ENCODE assay signal across 8 cellular contexts in the genomic region with DNA sequence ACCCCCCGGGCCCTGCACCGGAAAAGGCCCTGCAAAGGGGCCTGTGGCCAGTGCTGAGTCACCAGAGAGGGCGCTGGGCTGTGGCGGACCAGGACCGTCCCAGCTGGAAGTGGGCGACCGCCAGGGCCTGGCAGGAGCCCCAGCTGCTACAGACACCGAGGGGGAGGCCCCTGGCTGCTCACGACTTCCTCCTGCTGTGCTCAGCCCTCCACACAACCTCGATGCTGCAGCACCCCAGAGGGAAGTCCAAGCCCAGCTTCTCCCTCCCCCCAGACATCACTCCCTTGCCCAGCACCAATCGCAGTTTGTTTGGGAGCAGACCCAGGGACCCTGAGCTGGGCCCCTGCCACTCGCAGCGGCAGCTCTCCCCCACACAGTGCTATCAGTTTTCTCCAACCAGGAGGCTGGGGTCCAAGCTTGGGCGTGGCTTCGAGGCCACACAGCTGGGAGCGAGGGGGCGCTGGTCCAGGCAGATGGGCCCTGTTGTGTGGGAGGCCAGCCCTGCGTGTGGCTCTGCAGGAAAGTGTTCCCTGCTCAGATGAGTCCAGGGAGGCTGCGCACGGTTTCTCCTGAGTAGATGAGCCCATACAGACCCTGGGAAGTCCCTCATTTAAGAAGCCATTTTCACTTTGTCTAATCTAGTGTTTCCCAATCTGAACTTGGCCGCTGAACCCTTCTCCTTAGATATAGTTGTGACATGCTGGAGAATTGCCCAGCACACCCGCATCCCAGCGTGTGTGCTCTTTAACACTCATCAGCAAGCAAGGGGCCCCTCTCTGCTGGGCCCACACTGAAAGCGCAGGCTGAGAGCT. TPM values are rescaled to one million over a fixed set of nuclear protein-coding genes. Genes with fewer than 3 reads are reported as not detected.
A peak's percentile ranks its signal among the peaks of the same experiment; 100 is the strongest.
DNase-seq lines count a peak whose midpoint lies in the region; ATAC-seq and TF ChIP-seq lines count a peak whose summit lies in the region.

No MANE protein-coding gene starts in this region.

- 10% methylated on average over 24 of the region's 24 CpGs for WGBS in mesenchymal stem cell

- H3K36me3 ChIP-seq in WERI-Rb-1 (no peaks in the 10 kb centered on the region; the same call in 1 of the 2 replicates), mesenchymal stem cell (ENCODE audit: control insufficient read depth in 1 of 2, insufficient read depth in 2 of 2, low read depth in 1 of 2, low read length in 2 of 2) (peaks cover 25 to 38% of the 10 kb centered on the region in 2 experiments)
- peaks cover 12% of the 10 kb centered on the region for H3K36me3 ChIP-seq in effector memory CD4-positive, alpha-beta T cell (ENCODE audit: control insufficient read depth, insufficient read depth, low read length)

- H4K91ac ChIP-seq in mesenchymal stem cell (ENCODE audit: low read length): peak overlapping the region; percentile 59

- H2AK5ac ChIP-seq in mesenchymal stem cell (ENCODE audit: low read length, severe bottlenecking): peak overlapping the region; percentile 53

- H3K27ac ChIP-seq in WERI-Rb-1 (peak overlapping the region; percentile 71), mesenchymal stem cell (ENCODE audit: low read length, poor library complexity, severe bottlenecking) (peak overlapping the region; percentile 88)
- H3K27ac ChIP-seq in effector memory CD4-positive, alpha-beta T cell (ENCODE audit: insufficient read depth, low read length, poor library complexity, severe bottlenecking): peak overlapping the region; percentile 65

- H3K36me3 Mint-ChIP-seq in stimulated activated effector memory CD8-positive, alpha-beta T cell treated with anti-CD3 and anti-CD28 coated beads, Interleukin-12 subunit alpha, Interleukin-12 subunit beta, amount 100 ng/mL, for 72 hours: peaks cover 52% of the 10 kb centered on the region

- H3K4me1 Mint-ChIP-seq in stimulated activated effector memory CD8-positive, alpha-beta T cell treated with anti-CD3 and anti-CD28 coated beads, Interleukin-12 subunit alpha, Interleukin-12 subunit beta, amount 100 ng/mL, for 72 hours: peaks cover 78% of the 10 kb centered on the region

- H2AFZ ChIP-seq in mesenchymal stem cell (ENCODE audit: low read depth, low read length): no peak overlapping the region

- H3K9me3 ChIP-seq in WERI-Rb-1 (ENCODE audit: severe bottlenecking): no peaks in the 10 kb centered on the region
- H3K9me3 ChIP-seq in effector memory CD4-positive, alpha-beta T cell (ENCODE audit: control insufficient read depth, low read length): no peaks in the 10 kb centered on the region
- H3K9me3 ChIP-seq in mesenchymal stem cell (ENCODE audit: control insufficient read depth, low read length): no peaks in the 10 kb centered on the region

- H2BK15ac ChIP-seq in mesenchymal stem cell (ENCODE audit: low read depth, poor library complexity, severe bottlenecking): peak overlapping the region; percentile 97

- peak overlapping the region in 1 of 2 experiments; percentile 71 for H3K23ac ChIP-seq in mesenchymal stem cell (ENCODE audit: low read length in 2 of 2)

- H3K4me2 ChIP-seq in mesenchymal stem cell (ENCODE audit: low read length, poor library complexity, severe bottlenecking): peak overlapping the region; percentile 34

- H3K14ac ChIP-seq in mesenchymal stem cell (ENCODE audit: low read length in 2 of 2): peak overlapping the region in 1 of 2 experiments; percentile 78

- H3K4me1 ChIP-seq in effector memory CD4-positive, alpha-beta T cell (ENCODE audit: control insufficient read depth, insufficient read depth, low read length, poor library complexity, severe bottlenecking): peaks cover 66% of the 10 kb centered on the region
- peaks cover 74% of the 10 kb centered on the region for H3K4me1 ChIP-seq in mesenchymal stem cell (ENCODE audit: control insufficient read depth, insufficient read depth, low read depth, low read length)

- peak; percentile 28 for TF ChIP-seq POLR2A in GM10847 (IDR thresholded peaks at IDR 0.05; ENCODE audit: extremely low read depth, insufficient read length)

- H3K9ac ChIP-seq in mesenchymal stem cell (ENCODE audit: low read length): peak overlapping the region; percentile 75

- H2BK5ac ChIP-seq in mesenchymal stem cell (ENCODE audit: low read depth, low read length, poor library complexity, severe bottlenecking): peak overlapping the region; percentile 44

- H3K4me3 ChIP-seq in Jurkat, Clone E6-1 (ENCODE audit: low read length): no peak overlapping the region
- H3K4me3 ChIP-seq in WERI-Rb-1 (ENCODE audit: low read depth, low read length) (0 out of 2 replicates have a peak overlapping the region, but pooled peaks have one; percentile 13), mesenchymal stem cell (ENCODE audit: insufficient read depth in 1 of 2, low read depth in 1 of 2, low read length in 2 of 2) (peak overlapping the region in 1 of 2 experiments; percentile 70)
- peak overlapping the region; percentile 38 for H3K4me3 ChIP-seq in effector memory CD4-positive, alpha-beta T cell (ENCODE audit: insufficient read depth, low read depth, low read length, poor library complexity, severe bottlenecking)

- H3K18ac ChIP-seq in mesenchymal stem cell (ENCODE audit: low read depth in 1 of 2, low read length in 2 of 2): peak overlapping the region; percentile 84 to 97

- H3K27me3 ChIP-seq in WERI-Rb-1 (ENCODE audit: insufficient read depth, low read depth, severe bottlenecking) (no peaks in the 10 kb centered on the region), mesenchymal stem cell (ENCODE audit: control insufficient read depth in 1 of 2, insufficient read depth in 1 of 2, low read length in 2 of 2) (peaks cover 0 to 3% of the 10 kb centered on the region in 2 experiments)
- no peaks in the 10 kb centered on the region for H3K27me3 ChIP-seq in effector memory CD4-positive, alpha-beta T cell (replicated peaks; ENCODE audit: control insufficient read depth, insufficient read depth, low read length, poor library complexity, severe bottlenecking)

- peak; percentile 25 for DNase-seq in Jurkat, Clone E6-1 (ENCODE audit: low read depth, low spot score)
- DNase-seq in WERI-Rb-1 (peak; percentile 71), mesenchymal stem cell (peak; percentile 92), NCI-H526 (lab: John Stamatoyannopoulos, UW) (no peak)
- DNase-seq in effector memory CD4-positive, alpha-beta T cell: peak in 1 of 3 donors; percentile 46
- peak in 1 of 2 donors; percentile 57 for DNase-seq in stimulated activated effector memory CD8-positive, alpha-beta T cell treated with anti-CD3 and anti-CD28 coated beads, Interleukin-12 subunit alpha, Interleukin-12 subunit beta, amount 100 ng/mL, for 72 hours (ENCODE audit: low spot score in 2 of 2)

- peak; percentile 43 for TF ChIP-seq CTCF in WERI-Rb-1 (IDR thresholded peaks at IDR 0.05; ENCODE audit: low read depth, low read length)

- no peaks in the 10 kb centered on the region for H3K79me1 ChIP-seq in mesenchymal stem cell (replicated peaks; ENCODE audit: low read length, poor library complexity, severe bottlenecking)

- no peaks in the 10 kb centered on the region for H3K9me3 Mint-ChIP-seq in stimulated activated effector memory CD8-positive, alpha-beta T cell treated with anti-CD3 and anti-CD28 coated beads, Interleukin-12 subunit alpha, Interleukin-12 subunit beta, amount 100 ng/mL, for 72 hours

- H2BK120ac ChIP-seq in mesenchymal stem cell (ENCODE audit: low read depth, low read length): peak overlapping the region; percentile 89

- peak overlapping the region; percentile 41 to 98 for H2BK12ac ChIP-seq in mesenchymal stem cell (ENCODE audit: low read length in 2 of 2)

- peak; percentile 49 for ATAC-seq in GM21737 (IDR thresholded peaks at IDR 0.05; ENCODE audit: unreplicated experiment)
- ATAC-seq in stimulated activated effector memory CD8-positive, alpha-beta T cell treated with anti-CD3 and anti-CD28 coated beads, Interleukin-12 subunit alpha, Interleukin-12 subunit beta, amount 100 ng/mL, for 72 hours: peak; percentile 80

- peak overlapping the region; percentile 98 for H3K27ac Mint-ChIP-seq in stimulated activated effector memory CD8-positive, alpha-beta T cell treated with anti-CD3 and anti-CD28 coated beads, Interleukin-12 subunit alpha, Interleukin-12 subunit beta, amount 100 ng/mL, for 72 hours

- peak overlapping the region; percentile 80 for H3K4me3 Mint-ChIP-seq in stimulated activated effector memory CD8-positive, alpha-beta T cell treated with anti-CD3 and anti-CD28 coated beads, Interleukin-12 subunit alpha, Interleukin-12 subunit beta, amount 100 ng/mL, for 72 hours

- peak overlapping the region; percentile 62 for H4K8ac ChIP-seq in mesenchymal stem cell (ENCODE audit: low read length)

- H3K4ac ChIP-seq in mesenchymal stem cell (ENCODE audit: low read depth in 1 of 2, low read length in 2 of 2): peak overlapping the region; percentile 88 to 93

RNA-seq across cellular contexts. Expression of gene SH3BP1, which starts 5.6 kb away (rescaled TPM):
- polyA plus RNA-seq in Jurkat, Clone E6-1 (2012; ENCODE audit: insufficient read depth, insufficient read length): 17.7 TPM
- 15.4 TPM for polyA plus RNA-seq in mesenchymal stem cell (2013, experiment 1 of 2)
- polyA plus RNA-seq in mesenchymal stem cell (2013, experiment 2 of 2): 15.0 TPM

RNA-seq across cellular contexts. Expression of gene PDXP, which starts 24.6 kb away (rescaled TPM):
- 71.3 TPM for polyA plus RNA-seq in Jurkat, Clone E6-1 (2012; ENCODE audit: insufficient read depth, insufficient read length)
- 7.5 TPM for polyA plus RNA-seq in mesenchymal stem cell (2013, experiment 1 of 2)
- polyA plus RNA-seq in mesenchymal stem cell (2013, experiment 2 of 2): 6.7 TPM

RNA-seq across cellular contexts. Expression of gene GGA1, which starts 25.3 kb away (rescaled TPM):
- polyA plus RNA-seq in Jurkat, Clone E6-1 (2012; ENCODE audit: insufficient read depth, insufficient read length): 53.3 TPM
- polyA plus RNA-seq in mesenchymal stem cell (2013, experiment 1 of 2): 25.3 TPM
- polyA plus RNA-seq in mesenchymal stem cell (2013, experiment 2 of 2): 23.1 TPM

RNA-seq across cellular contexts. Expression of gene LGALS1, which starts 41.5 kb away (rescaled TPM):
- 25.5 TPM for polyA plus RNA-seq in Jurkat, Clone E6-1 (2012; ENCODE audit: insufficient read depth, insufficient read length)
- 4,707 TPM for polyA plus RNA-seq in mesenchymal stem cell (2013, experiment 1 of 2)
- polyA plus RNA-seq in mesenchymal stem cell (2013, experiment 2 of 2): 4,802 TPM

RNA-seq across cellular contexts. Expression of gene NOL12, which starts 52.2 kb away (rescaled TPM):
- polyA plus RNA-seq in Jurkat, Clone E6-1 (2012; ENCODE audit: insufficient read depth, insufficient read length): 53.5 TPM
- 14.9 TPM for polyA plus RNA-seq in mesenchymal stem cell (2013, experiment 1 of 2)
- 13.9 TPM for polyA plus RNA-seq in mesenchymal stem cell (2013, experiment 2 of 2)

Comparison
In these comparisons a context has a peak if more than half of its experiments do, and no peak if none do; other contexts are left out.
1. DNase-seq: peak in Jurkat, Clone E6-1 (single experiment), WERI-Rb-1 (single experiment) and mesenchymal stem cell (single experiment); none in NCI-H526 (0 of 2).
2. Peak in every context shown above with its lines, with median percentiles within 50 percentile points of each other: H3K27ac ChIP-seq.